In the genomic region with DNA sequence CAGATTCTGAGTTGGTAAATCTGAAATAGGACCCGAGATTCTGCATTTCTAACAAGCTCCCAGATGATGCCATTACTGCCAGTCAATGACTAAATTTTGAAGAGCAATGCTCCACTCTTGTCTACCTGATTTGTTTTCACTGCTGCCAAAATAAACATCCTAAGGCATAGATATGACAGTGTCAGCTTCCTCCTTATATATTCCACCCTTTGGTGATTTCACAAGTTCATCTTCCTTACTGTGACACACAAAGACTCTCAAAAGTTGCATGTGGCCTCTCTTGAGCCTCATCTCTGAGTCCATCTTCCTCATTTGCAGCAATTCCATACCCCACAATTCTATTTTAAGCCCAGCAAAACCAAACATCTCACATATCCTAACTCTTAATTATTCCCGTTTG, we compare ENCODE assay signal across 3 cellular contexts.
TF ChIP-seq lines count a peak whose summit lies in the region.

No MANE protein-coding gene starts in this region.

TF ChIP-seq in A549, 52 proteins besides CTCF, POLR2A, EP300 and RAD21:
- TF ChIP-seq, protein P1, sequence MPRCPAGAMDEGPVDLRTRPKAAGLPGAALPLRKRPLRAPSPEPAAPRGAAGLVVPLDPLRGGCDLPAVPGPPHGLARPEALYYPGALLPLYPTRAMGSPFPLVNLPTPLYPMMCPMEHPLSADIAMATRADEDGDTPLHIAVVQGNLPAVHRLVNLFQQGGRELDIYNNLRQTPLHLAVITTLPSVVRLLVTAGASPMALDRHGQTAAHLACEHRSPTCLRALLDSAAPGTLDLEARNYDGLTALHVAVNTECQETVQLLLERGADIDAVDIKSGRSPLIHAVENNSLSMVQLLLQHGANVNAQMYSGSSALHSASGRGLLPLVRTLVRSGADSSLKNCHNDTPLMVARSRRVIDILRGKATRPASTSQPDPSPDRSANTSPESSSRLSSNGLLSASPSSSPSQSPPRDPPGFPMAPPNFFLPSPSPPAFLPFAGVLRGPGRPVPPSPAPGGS (IDR thresholded peaks at IDR 0.05): no peak
- TF ChIP-seq, protein P2, sequence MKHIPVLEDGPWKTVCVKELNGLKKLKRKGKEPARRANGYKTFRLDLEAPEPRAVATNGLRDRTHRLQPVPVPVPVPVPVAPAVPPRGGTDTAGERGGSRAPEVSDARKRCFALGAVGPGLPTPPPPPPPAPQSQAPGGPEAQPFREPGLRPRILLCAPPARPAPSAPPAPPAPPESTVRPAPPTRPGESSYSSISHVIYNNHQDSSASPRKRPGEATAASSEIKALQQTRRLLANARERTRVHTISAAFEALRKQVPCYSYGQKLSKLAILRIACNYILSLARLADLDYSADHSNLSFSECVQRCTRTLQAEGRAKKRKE (CRISPR knock-in tag; IDR thresholded peaks at IDR 0.05; ENCODE audit: low read depth): no peak
- TF ChIP-seq HDAC2 (IDR thresholded peaks at IDR 0.05) (no peak), RFX5 (IDR thresholded peaks at IDR 0.05) (no peak)

TF ChIP-seq in GM23338, 12 proteins besides CTCF, POLR2A, EP300 and RAD21:
- no peak for TF ChIP-seq NANOG (IDR thresholded peaks at IDR 0.05; ENCODE audit: borderline replicate concordance)
- no peak for TF ChIP-seq POLR2AphosphoS5 (IDR thresholded peaks at IDR 0.05; ENCODE audit: low read depth)
- TF ChIP-seq CREB1 (CRISPR knock-in tag; IDR thresholded peaks at IDR 0.05; ENCODE audit: low read depth): no peak
- TF ChIP-seq, protein P3, sequence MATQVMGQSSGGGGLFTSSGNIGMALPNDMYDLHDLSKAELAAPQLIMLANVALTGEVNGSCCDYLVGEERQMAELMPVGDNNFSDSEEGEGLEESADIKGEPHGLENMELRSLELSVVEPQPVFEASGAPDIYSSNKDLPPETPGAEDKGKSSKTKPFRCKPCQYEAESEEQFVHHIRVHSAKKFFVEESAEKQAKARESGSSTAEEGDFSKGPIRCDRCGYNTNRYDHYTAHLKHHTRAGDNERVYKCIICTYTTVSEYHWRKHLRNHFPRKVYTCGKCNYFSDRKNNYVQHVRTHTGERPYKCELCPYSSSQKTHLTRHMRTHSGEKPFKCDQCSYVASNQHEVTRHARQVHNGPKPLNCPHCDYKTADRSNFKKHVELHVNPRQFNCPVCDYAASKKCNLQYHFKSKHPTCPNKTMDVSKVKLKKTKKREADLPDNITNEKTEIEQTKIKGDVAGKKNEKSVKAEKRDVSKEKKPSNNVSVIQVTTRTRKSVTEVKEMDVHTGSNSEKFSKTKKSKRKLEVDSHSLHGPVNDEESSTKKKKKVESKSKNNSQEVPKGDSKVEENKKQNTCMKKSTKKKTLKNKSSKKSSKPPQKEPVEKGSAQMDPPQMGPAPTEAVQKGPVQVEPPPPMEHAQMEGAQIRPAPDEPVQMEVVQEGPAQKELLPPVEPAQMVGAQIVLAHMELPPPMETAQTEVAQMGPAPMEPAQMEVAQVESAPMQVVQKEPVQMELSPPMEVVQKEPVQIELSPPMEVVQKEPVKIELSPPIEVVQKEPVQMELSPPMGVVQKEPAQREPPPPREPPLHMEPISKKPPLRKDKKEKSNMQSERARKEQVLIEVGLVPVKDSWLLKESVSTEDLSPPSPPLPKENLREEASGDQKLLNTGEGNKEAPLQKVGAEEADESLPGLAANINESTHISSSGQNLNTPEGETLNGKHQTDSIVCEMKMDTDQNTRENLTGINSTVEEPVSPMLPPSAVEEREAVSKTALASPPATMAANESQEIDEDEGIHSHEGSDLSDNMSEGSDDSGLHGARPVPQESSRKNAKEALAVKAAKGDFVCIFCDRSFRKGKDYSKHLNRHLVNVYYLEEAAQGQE (IDR thresholded peaks at IDR 0.05; ENCODE audit: unreplicated experiment): no peak
- no peak for TF ChIP-seq JUNB (IDR thresholded peaks at IDR 0.05; ENCODE audit: unreplicated experiment)

TF ChIP-seq in H1, 55 proteins besides CTCF, POLR2A, EP300 and RAD21:
- TF ChIP-seq, protein P4, sequence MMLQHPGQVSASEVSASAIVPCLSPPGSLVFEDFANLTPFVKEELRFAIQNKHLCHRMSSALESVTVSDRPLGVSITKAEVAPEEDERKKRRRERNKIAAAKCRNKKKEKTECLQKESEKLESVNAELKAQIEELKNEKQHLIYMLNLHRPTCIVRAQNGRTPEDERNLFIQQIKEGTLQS (IDR thresholded peaks at IDR 0.05; ENCODE audit: insufficient read depth, low read depth, low read length): no peak
- TF ChIP-seq MAFK (IDR thresholded peaks at IDR 0.05; ENCODE audit: low read depth, low read length): no peak
- TF ChIP-seq, protein P5, sequence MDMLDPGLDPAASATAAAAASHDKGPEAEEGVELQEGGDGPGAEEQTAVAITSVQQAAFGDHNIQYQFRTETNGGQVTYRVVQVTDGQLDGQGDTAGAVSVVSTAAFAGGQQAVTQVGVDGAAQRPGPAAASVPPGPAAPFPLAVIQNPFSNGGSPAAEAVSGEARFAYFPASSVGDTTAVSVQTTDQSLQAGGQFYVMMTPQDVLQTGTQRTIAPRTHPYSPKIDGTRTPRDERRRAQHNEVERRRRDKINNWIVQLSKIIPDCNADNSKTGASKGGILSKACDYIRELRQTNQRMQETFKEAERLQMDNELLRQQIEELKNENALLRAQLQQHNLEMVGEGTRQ (IDR thresholded peaks at IDR 0.05; ENCODE audit: low read length): no peak
- no peak for TF ChIP-seq JUND (IDR thresholded peaks at IDR 0.05; ENCODE audit: low read length)
- TF ChIP-seq SP4 (IDR thresholded peaks at IDR 0.05; ENCODE audit: low read length): no peak
- no peak for TF ChIP-seq GABPA (IDR thresholded peaks at IDR 0.05; ENCODE audit: borderline replicate concordance, insufficient read depth, low read length)
- TF ChIP-seq RNF2 (IDR thresholded peaks at IDR 0.05; ENCODE audit: borderline replicate concordance, low read depth, low read length, missing control alignments, poor library complexity, severe bottlenecking): no peak
- no peak for TF ChIP-seq TEAD4 (IDR thresholded peaks at IDR 0.05; ENCODE audit: low read depth, low read length)
- TF ChIP-seq RBBP5 (IDR thresholded peaks at IDR 0.05; ENCODE audit: borderline replicate concordance, low read depth, low read length): no peak
- no peak for TF ChIP-seq JUN (IDR thresholded peaks at IDR 0.05; ENCODE audit: low read depth, low read length)
- TF ChIP-seq TAF1 (IDR thresholded peaks at IDR 0.05; ENCODE audit: low read depth, low read length): no peak
- TF ChIP-seq ZNF274 (IDR thresholded peaks at IDR 0.05; ENCODE audit: borderline replicate concordance, extremely low read depth, low read length): no peak
- TF ChIP-seq CHD1 (IDR thresholded peaks at IDR 0.05; ENCODE audit: low read depth, low read length): no peak
